ENCODE assay signal across 8 cellular contexts in genomic region chr16:49858200-49859129, GRCh38. TPM values are rescaled to one million over a fixed set of nuclear protein-coding genes. Genes with fewer than 3 reads are reported as not detected.
DNase-seq lines count a peak whose midpoint lies in the region; ATAC-seq and TF ChIP-seq lines count a peak whose summit lies in the region.

No MANE protein-coding gene starts in this region.

- H3K27ac ChIP-seq in CD8-positive, alpha-beta memory T cell (ENCODE audit: low read depth, low read length) = no peak overlapping the region

- H3K9me3 ChIP-seq in CD8-positive, alpha-beta memory T cell (ENCODE audit: low read length) = no peaks in the 10 kb centered on the region

- H3K4me1 ChIP-seq in CD8-positive, alpha-beta memory T cell (ENCODE audit: insufficient read depth, low read length) = no peaks in the 10 kb centered on the region

- no peaks in the 10 kb centered on the region for H3K36me3 Mint-ChIP-seq in CD8-positive, alpha-beta memory T cell

- POLR2A ChIA-PET in CD8-positive, alpha-beta memory T cell (lab: Charles Lee) = no interaction called here

- no peaks in the 10 kb centered on the region for H3K36me3 ChIP-seq in CD8-positive, alpha-beta memory T cell (ENCODE audit: insufficient read depth, low read length)

- TF ChIP-seq CTCF in lower leg skin (IDR thresholded peaks at IDR 0.05) = no peak

- peak in 1 of 5 donors; percentile 28 for DNase-seq in CD8-positive, alpha-beta memory T cell
- DNase-seq in NCI-H524 treated with DMSO at 0.1 percent for 48 hours (lab: John Stamatoyannopoulos, UW) (peak; percentile 45), cerebellum (ENCODE audit: low spot score) (peak; percentile 49), lower leg skin (ENCODE audit: low spot score in 2 of 2) (peak in 1 of 2 donors; percentile 91), NCI-H1436 (lab: John Stamatoyannopoulos, UW) (no peak)
- peak; percentile 32 for DNase-seq in stimulated activated CD8-positive, alpha-beta memory T cell treated with anti-CD3 and anti-CD28 coated beads, Interleukin-4, amount 100 ng/mL, for 24 hours (ENCODE audit: low read depth)

- no peak for TF ChIP-seq POLR2A in lower leg skin (IDR thresholded peaks at IDR 0.05)

- H3K27me3 Mint-ChIP-seq in CD8-positive, alpha-beta memory T cell = peaks cover 31 to 38% of the 10 kb centered on the region in 2 donors

- no peaks in the 10 kb centered on the region for H3K9me3 Mint-ChIP-seq in CD8-positive, alpha-beta memory T cell

- peaks cover 17% of the 10 kb centered on the region for H3K27me3 ChIP-seq in CD8-positive, alpha-beta memory T cell (ENCODE audit: insufficient read depth, low read length, poor library complexity, severe bottlenecking)

- H3K4me1 Mint-ChIP-seq in CD8-positive, alpha-beta memory T cell = peaks cover 5 to 32% (median 13%) of the 10 kb centered on the region in 3 donors

- intact Hi-C loops in lower leg skin (cut with DNase I; ENCODE audit: low total_unique reads) = no loop called here

- H3K4me3 Mint-ChIP-seq in CD8-positive, alpha-beta memory T cell = peak overlapping the region in 4 of 7 donors; percentile 12 to 70 (median 42)

- no peak for ATAC-seq in GM21723 (IDR thresholded peaks at IDR 0.05; ENCODE audit: unreplicated experiment)
- ATAC-seq in GM21786 (IDR thresholded peaks at IDR 0.05; ENCODE audit: unreplicated experiment) = no peak

- H3K27ac Mint-ChIP-seq in CD8-positive, alpha-beta memory T cell = no peak overlapping the region

- H3K4me3 ChIP-seq in CD8-positive, alpha-beta memory T cell (ENCODE audit: low read length) = no peak overlapping the region
- H3K4me3 ChIP-seq in lower leg skin (ENCODE audit: low read depth, poor library complexity, severe bottlenecking) = peak overlapping the region; percentile 30

- CTCF ChIA-PET in CD8-positive, alpha-beta memory T cell (lab: Charles Lee) = interaction anchor here (1.0 to 1.3 kb wide), 4 partner anchors 11 to 32 kb away, joined by 3 to 4 read pairs (median 3); no protein-coding TSS in a partner anchor

- 1 to 2% methylated on average over 41 to 46 of the region's 90 CpGs for WGBS in lower leg skin, 2 donors

RNA-seq across cellular contexts. Expression of gene ZNF423, which starts 2.6 kb away (rescaled TPM):
- not detected for total RNA-seq in CD8-positive, alpha-beta memory T cell
- not detected for polyA plus RNA-seq in CD8-positive, alpha-beta memory T cell
- total RNA-seq in cerebellum (47.5 TPM), lower leg skin (1 to 10 TPM in 3 of 4 donors, under 1 TPM in 1; 0.67 to 3.7 (median 2.2) TPM)

Comparison
In these comparisons a context has a peak if more than half of its experiments do, and no peak if none do; other contexts are left out.
1. RNA of gene ZNF423, which starts 2.6 kb away (total RNA-seq): 47.5 TPM in cerebellum (single experiment); 0.67 to 3.7 TPM in lower leg skin and not detected in CD8-positive, alpha-beta memory T cell; every median in the first group is over 10 times any median in the second.